Comparison of ENCODE assay signal across 19 cellular contexts in the genomic region with DNA sequence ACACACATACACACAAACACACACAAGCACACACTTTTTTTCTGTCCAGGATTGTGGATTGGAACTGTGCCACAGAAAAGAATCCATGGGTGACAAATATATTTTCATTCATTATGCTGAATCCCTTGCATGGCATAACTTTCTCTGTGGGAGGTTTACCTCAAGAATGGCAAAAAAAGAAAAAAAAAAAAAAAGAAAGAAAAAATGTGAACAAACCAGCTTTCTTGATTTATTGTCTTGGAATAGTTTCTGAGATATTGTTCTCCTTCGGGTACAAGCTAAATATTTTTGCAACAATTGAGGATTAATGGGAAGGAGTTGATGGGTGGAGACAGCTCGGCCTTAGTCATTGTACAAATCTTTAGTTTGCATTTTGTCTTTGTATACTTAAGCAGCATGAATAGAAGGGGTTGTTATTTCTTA.
A peak's percentile ranks its signal among the peaks of the same experiment; 100 is the strongest.
DNase-seq lines count a peak whose midpoint lies in the region; ATAC-seq and TF ChIP-seq lines count a peak whose summit lies in the region.
"Had no signal": no experiment of that assay in that cellular context is flagged by ENCODE, and none has a peak within 500 bp of the region (broad histone marks: within the 10 kb centered on the region; RNA-seq: fewer than 3 reads in every experiment).

No MANE protein-coding gene starts in this region.

- peaks cover 10% of the 10 kb centered on the region for H3K27me3 Mint-ChIP-seq in stimulated activated naive CD8-positive, alpha-beta T cell treated with anti-CD3 and anti-CD28 coated beads, Interleukin-15, amount 100 ng/mL, for 72 hours
- H3K27me3 Mint-ChIP-seq in T-cell, result peaks cover 0 to 6% of the 10 kb centered on the region in 2 donors

- H3K27ac Mint-ChIP-seq in stimulated activated naive CD8-positive, alpha-beta T cell treated with anti-CD3 and anti-CD28 coated beads, Interleukin-15, amount 100 ng/mL, for 72 hours, result no peak overlapping the region
- no peak overlapping the region for H3K27ac Mint-ChIP-seq in T-cell
- H3K27ac Mint-ChIP-seq: CD4-positive, alpha-beta memory T cell; natural killer cell; stimulated activated naive CD8-positive, alpha-beta T cell treated with anti-CD3 and anti-CD28 coated beads, Interleukin-15, Interleukin-2, amounts not matched to agents 100 ng/mL and 50 ng/mL, for 24 hours had no signal

- H3K36me3 ChIP-seq in brain microvascular endothelial cell (replicated peaks), result no peaks in the 10 kb centered on the region

- no peak for ATAC-seq in stimulated activated naive CD8-positive, alpha-beta T cell treated with anti-CD3 and anti-CD28 coated beads, Interleukin-15, amount 100 ng/mL, for 72 hours
- ATAC-seq in GM18502 (IDR thresholded peaks at IDR 0.05; ENCODE audit: poor library complexity, unreplicated experiment) (no peak), T-cell (replicated peaks in 1 of 4) (no peak)
- ATAC-seq: natural killer cell, psoas muscle had no signal

- CTCF ChIA-PET in T-cell (lab: Charles Lee), result interaction anchor here in 1 of 2 donors (0.6 kb wide), 1 partner anchor 1162 kb away, joined by 3 read pairs; no protein-coding TSS in a partner anchor

- no peaks in the 10 kb centered on the region for H3K36me3 Mint-ChIP-seq in T-cell
- H3K36me3 Mint-ChIP-seq: CD4-positive, alpha-beta memory T cell; natural killer cell had no signal

- no peaks in the 10 kb centered on the region for H3K9me3 Mint-ChIP-seq in stimulated activated naive CD8-positive, alpha-beta T cell treated with anti-CD3 and anti-CD28 coated beads, Interleukin-15, amount 100 ng/mL, for 72 hours
- H3K9me3 Mint-ChIP-seq in T-cell, result no peaks in the 10 kb centered on the region
- H3K9me3 Mint-ChIP-seq: stimulated activated naive CD8-positive, alpha-beta T cell treated with anti-CD3 and anti-CD28 coated beads, Interleukin-15, Interleukin-2, amounts not matched to agents 100 ng/mL and 50 ng/mL, for 24 hours had no signal

- in situ Hi-C loops in brain microvascular endothelial cell (cut with HindIII; ENCODE audit: low pct_ligation_motif_present, low sequenced_read_pairs), result no loop called here

- H3K4me3 ChIP-seq in brain microvascular endothelial cell (ENCODE audit: low read depth, low read length), result no peak overlapping the region
- H3K4me3 ChIP-seq: psoas muscle had no signal

- DNase-seq in AG08395 (ENCODE audit: low spot score) (peak; percentile 4), LHCN-M2 (ENCODE audit: low read depth) (peak; percentile 91), brain microvascular endothelial cell (peak; percentile 38), kidney glomerular epithelial cell (lab: John Stamatoyannopoulos, UW) (peak; percentile 83), hypothalamus (lab: John Stamatoyannopoulos, UW) (no peak), T-cell (no peak)
- DNase-seq in stimulated activated naive CD8-positive, alpha-beta T cell treated with anti-CD3 and anti-CD28 coated beads, Interleukin-15, amount 100 ng/mL, for 72 hours, result no peak
- DNase-seq: activated CD4-positive, alpha-beta T cell treated with anti-CD3 and anti-CD28 coated beads for 1 hour; CD4-positive, alpha-beta memory T cell; cortex of kidney; DND-41; head of caudate nucleus; natural killer cell; NCI-H2029; NCI-H510A; psoas muscle; SHP77 had no signal

- no peak for TF ChIP-seq CTCF in brain microvascular endothelial cell (IDR thresholded peaks at IDR 0.05; ENCODE audit: low read depth, low read length, missing control alignments)

- no peaks in the 10 kb centered on the region for H3K4me1 Mint-ChIP-seq in stimulated activated naive CD8-positive, alpha-beta T cell treated with anti-CD3 and anti-CD28 coated beads, Interleukin-15, amount 100 ng/mL, for 72 hours
- H3K4me1 Mint-ChIP-seq in T-cell, result no peaks in the 10 kb centered on the region
- H3K4me1 Mint-ChIP-seq: CD4-positive, alpha-beta memory T cell; natural killer cell had no signal

- H3K4me3 Mint-ChIP-seq in stimulated activated naive CD8-positive, alpha-beta T cell treated with anti-CD3 and anti-CD28 coated beads, Interleukin-15, amount 100 ng/mL, for 72 hours, result no peak overlapping the region
- H3K4me3 Mint-ChIP-seq in T-cell, result no peak overlapping the region
- H3K4me3 Mint-ChIP-seq: CD4-positive, alpha-beta memory T cell; natural killer cell; stimulated activated naive CD8-positive, alpha-beta T cell treated with anti-CD3 and anti-CD28 coated beads, Interleukin-15, Interleukin-2, amounts not matched to agents 100 ng/mL and 50 ng/mL, for 24 hours had no signal

- no peak overlapping the region for H3K27ac ChIP-seq in brain microvascular endothelial cell
- H3K27ac ChIP-seq: psoas muscle had no signal

- POLR2A ChIA-PET in T-cell (lab: Charles Lee), result no interaction called here

- H3K27me3 ChIP-seq in brain microvascular endothelial cell (replicated peaks), result no peaks in the 10 kb centered on the region

Comparison
In these comparisons a context has a peak if more than half of its experiments do, and no peak if none do; other contexts are left out.
1. DNase-seq: peak in AG08395 (single experiment), LHCN-M2 (single experiment), brain microvascular endothelial cell (single experiment) and kidney glomerular epithelial cell (single experiment); none in stimulated activated naive CD8-positive, alpha-beta T cell treated with anti-CD3 and anti-CD28 coated beads, Interleukin-15, amount 100 ng/mL, for 72 hours (0 of 2), hypothalamus (0 of 51) and T-cell (0 of 34).